In genomic region chr19:30968210-30968609, GRCh38 we compare ENCODE assay signal across 15 cellular contexts.
DNase-seq lines count a peak whose midpoint lies in the region; ATAC-seq and TF ChIP-seq lines count a peak whose summit lies in the region.
"Had no signal": no experiment of that assay in that cellular context is flagged by ENCODE, and none has a peak within 500 bp of the region (broad histone marks: within the 10 kb centered on the region; RNA-seq: fewer than 3 reads in every experiment).

No MANE protein-coding gene starts in this region.

- H3K36me3 ChIP-seq in MM.1S (replicated peaks; ENCODE audit: insufficient read depth, low read length) (no peaks in the 10 kb centered on the region), endodermal cell (ENCODE audit: control insufficient read depth, insufficient read depth, low read length) (no peaks in the 10 kb centered on the region)

- H3K4me3 ChIP-seq in MM.1S (ENCODE audit: low read length) (no peak overlapping the region), endodermal cell (ENCODE audit: low read length) (no peak overlapping the region)

- H3K4me1 ChIP-seq in MM.1S (ENCODE audit: low read length) (no peaks in the 10 kb centered on the region), endodermal cell (ENCODE audit: control insufficient read depth, insufficient read depth, low read length) (no peaks in the 10 kb centered on the region)

- no peaks in the 10 kb centered on the region for H3K9me3 Mint-ChIP-seq in endodermal cell
- peaks cover 3% of the 10 kb centered on the region for H3K9me3 Mint-ChIP-seq in CD4-positive, alpha-beta T cell

- H3K79me2 ChIP-seq in MM.1S (ENCODE audit: low read length) = no peaks in the 10 kb centered on the region

- no peaks in the 10 kb centered on the region for H3K27me3 Mint-ChIP-seq in endodermal cell (ENCODE audit: insufficient read depth)
- no peaks in the 10 kb centered on the region for H3K27me3 Mint-ChIP-seq in CD4-positive, alpha-beta T cell

- H3K36me3 Mint-ChIP-seq in endodermal cell (ENCODE audit: low read depth) = no peaks in the 10 kb centered on the region
- no peaks in the 10 kb centered on the region for H3K36me3 Mint-ChIP-seq in CD4-positive, alpha-beta T cell (ENCODE audit: low read depth)
- H3K36me3 Mint-ChIP-seq: natural killer cell had no signal

- POLR2A ChIA-PET in CD4-positive, alpha-beta T cell (lab: Charles Lee) = interaction anchor here (0.6 kb wide), 1 partner anchor 159 kb away, joined by 3 read pairs; no protein-coding TSS in a partner anchor

- H3K27ac ChIP-seq in MM.1S (ENCODE audit: low read length) = no peak overlapping the region
- no peak overlapping the region for H3K27ac ChIP-seq in endodermal cell (ENCODE audit: low read depth, low read length)
- no peak overlapping the region for H3K27ac ChIP-seq in CD4-positive, alpha-beta T cell (ENCODE audit: low read depth, low read length)

- H3F3A ChIP-seq in MM.1S (ENCODE audit: insufficient read depth, low read length) = no peaks in the 10 kb centered on the region

- no peak overlapping the region for H3K4me3 Mint-ChIP-seq in endodermal cell
- H3K4me3 Mint-ChIP-seq in CD4-positive, alpha-beta T cell = no peak overlapping the region
- H3K4me3 Mint-ChIP-seq: natural killer cell had no signal

- peaks cover 16% of the 10 kb centered on the region for H3K27me3 ChIP-seq in MM.1S (replicated peaks; ENCODE audit: insufficient read depth, low read length)
- no peaks in the 10 kb centered on the region for H3K27me3 ChIP-seq in endodermal cell (ENCODE audit: control insufficient read depth, insufficient read depth, low read length, poor library complexity, severe bottlenecking)
- H3K27me3 ChIP-seq in CD4-positive, alpha-beta T cell (ENCODE audit: control insufficient read depth, insufficient read depth, low read length) = no peaks in the 10 kb centered on the region

- no peak overlapping the region for H2AFZ ChIP-seq in MM.1S (ENCODE audit: low read length)

- 68 to 84% methylated on average over 5 of the region's 5 CpGs for WGBS in endodermal cell (ENCODE audit: insufficient coverage in 1 of 2, insufficient read length in 1 of 2), 2 experiments

- DNase-seq in A172 (ENCODE audit: low spot score) = peak; percentile 5
- DNase-seq in Daoy (ENCODE audit: low read depth) = peak; percentile 44
- DNase-seq in MM.1S = peak; percentile 7
- DNase-seq in endodermal cell = peak; percentile 53
- no peak for DNase-seq in CD4-positive, alpha-beta T cell
- no peak for DNase-seq in retina
- DNase-seq: AML-193; amniotic stem cell; DMS153; foreskin melanocyte; natural killer cell; NCI-H1048; NK-92 treated with Interleukin-12 subunit alpha and Interleukin-12 subunit beta, amount 100 ng/mL, for 24 hours had no signal

- H3K9ac ChIP-seq in MM.1S (ENCODE audit: low read length) (no peak overlapping the region), endodermal cell (ENCODE audit: extremely low read depth, low read length, poor library complexity, severe bottlenecking) (no peak overlapping the region)

- CTCF ChIA-PET in CD4-positive, alpha-beta T cell (lab: Charles Lee) = no interaction called here

- no peaks in the 10 kb centered on the region for H4K20me1 ChIP-seq in MM.1S (ENCODE audit: insufficient read depth, low read length)

- H3K27ac Mint-ChIP-seq in endodermal cell = no peak overlapping the region
- H3K27ac Mint-ChIP-seq in CD4-positive, alpha-beta T cell = no peak overlapping the region
- H3K27ac Mint-ChIP-seq: natural killer cell had no signal

- no peaks in the 10 kb centered on the region for H3K9me3 ChIP-seq in MM.1S (replicated peaks; ENCODE audit: insufficient read depth, low read length)
- no peaks in the 10 kb centered on the region for H3K9me3 ChIP-seq in endodermal cell (ENCODE audit: control insufficient read depth, low read length)
- no peaks in the 10 kb centered on the region for H3K9me3 ChIP-seq in CD4-positive, alpha-beta T cell (ENCODE audit: control insufficient read depth, low read length)

- ATAC-seq in GM19397 (IDR thresholded peaks at IDR 0.05; ENCODE audit: unreplicated experiment) (no peak), HG03095 (IDR thresholded peaks at IDR 0.05; ENCODE audit: unreplicated experiment) (no peak)
- no peak for ATAC-seq in CD4-positive, alpha-beta T cell (ENCODE audit: poor library complexity)
- ATAC-seq: natural killer cell had no signal

- TF ChIP-seq CTCF in MM.1S (IDR thresholded peaks at IDR 0.05; ENCODE audit: low read length) (no peak), endodermal cell (conservative IDR thresholded peaks at IDR 0.05) (peak; percentile 62)
- no peak for TF ChIP-seq CTCF in CD4-positive, alpha-beta T cell (IDR thresholded peaks at IDR 0.05)

- no peaks in the 10 kb centered on the region for H3K9me2 ChIP-seq in MM.1S (replicated peaks; ENCODE audit: insufficient read depth, low read length)

- intact Hi-C loops in CD4-positive, alpha-beta T cell (cut with DNase I, micrococcal nuclease) = no loop called here

- H3K4me1 Mint-ChIP-seq in endodermal cell = no peaks in the 10 kb centered on the region
- no peaks in the 10 kb centered on the region for H3K4me1 Mint-ChIP-seq in CD4-positive, alpha-beta T cell (ENCODE audit: low read depth)
- H3K4me1 Mint-ChIP-seq: natural killer cell had no signal

- H3K4me2 ChIP-seq in MM.1S (ENCODE audit: low read depth, low read length) = no peak overlapping the region

Comparison
In these comparisons a context has a peak if more than half of its experiments do, and no peak if none do; other contexts are left out.
1. DNase-seq: peak in A172 (single experiment), Daoy (single experiment), MM.1S (single experiment) and endodermal cell (single experiment); none in CD4-positive, alpha-beta T cell (0 of 10) and retina (single experiment).